14 cellular contexts compared by ENCODE assay signal in the genomic region with DNA sequence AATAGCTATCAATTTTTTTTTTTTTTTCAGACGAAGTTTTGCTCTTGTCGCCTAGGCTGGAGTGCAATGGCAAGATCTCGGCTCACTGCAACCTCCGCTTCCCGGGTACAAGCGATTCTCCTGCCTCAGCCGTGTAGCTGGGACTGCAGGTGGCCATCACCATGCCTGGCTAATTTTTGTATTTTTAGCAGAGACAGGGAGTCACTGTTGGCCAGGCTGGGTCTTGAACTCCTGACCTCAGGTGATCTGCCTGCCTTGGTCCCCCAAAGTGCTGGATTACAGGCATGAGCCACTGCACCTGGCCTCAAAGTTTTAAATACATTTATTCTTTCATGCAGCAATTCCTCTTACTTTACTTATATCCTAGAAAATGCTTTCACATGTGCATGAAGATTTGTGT. TPM values are rescaled to one million over a fixed set of nuclear protein-coding genes. Genes with fewer than 3 reads are reported as not detected.
A peak's percentile ranks its signal among the peaks of the same experiment; 100 is the strongest.
DNase-seq lines count a peak whose midpoint lies in the region; ATAC-seq lines count a peak whose summit lies in the region.
"Had no signal": no experiment of that assay in that cellular context is flagged by ENCODE, and none has a peak within 500 bp of the region (broad histone marks: within the 10 kb centered on the region; RNA-seq: fewer than 3 reads in every experiment).

No MANE protein-coding gene starts in this region.

- H3K9me3 ChIP-seq in CD4-positive, CD25-positive, alpha-beta regulatory T cell (ENCODE audit: control insufficient read depth in 2 of 2, low read length in 2 of 2), result no peaks in the 10 kb centered on the region

- CTCF ChIA-PET in activated CD4-positive, alpha-beta memory T cell treated with anti-CD3 and anti-CD28 coated beads for 36 hours (lab: Charles Lee), result interaction anchor here (0.7 to 1.6 kb wide), 10 partner anchors 10 to 397 kb away, joined by 3 to 10 read pairs (median 4); partner anchors contain the start of genes ANP32B and TBC1D2

- peak overlapping the region; percentile 87 for H3K27ac ChIP-seq in CD4-positive, CD25-positive, alpha-beta regulatory T cell (ENCODE audit: insufficient read depth, low read length, poor library complexity, severe bottlenecking)
- H3K27ac ChIP-seq: esophagus muscularis mucosa had no signal

- POLR2A ChIA-PET in activated CD4-positive, alpha-beta memory T cell treated with anti-CD3 and anti-CD28 coated beads for 36 hours (lab: Charles Lee), result interaction anchor here (1.0 to 1.3 kb wide), 4 partner anchors 13 to 154 kb away, joined by 3 to 9 read pairs (median 4); partner anchors contain the start of genes CORO2A, TBC1D2 and TRIM14

- peak overlapping the region; percentile 26 for H3K4me3 ChIP-seq in CD4-positive, CD25-positive, alpha-beta regulatory T cell (ENCODE audit: low read depth, low read length)
- H3K4me3 ChIP-seq: esophagus muscularis mucosa had no signal

- intact Hi-C loops in activated CD4-positive, alpha-beta memory T cell treated with anti-CD3 and anti-CD28 coated beads for 36 hours (cut with micrococcal nuclease), result loop anchor here (5.0 kb wide), 3 partner anchors 91 to 156 kb away; partner anchors contain the start of genes ANP32B, CORO2A and TBC1D2

- peaks cover 26% of the 10 kb centered on the region for H3K36me3 ChIP-seq in CD4-positive, CD25-positive, alpha-beta regulatory T cell (ENCODE audit: control insufficient read depth, insufficient read depth, low read length)

- peaks cover 32 to 94% (median 64%) of the 10 kb centered on the region in 4 donors for H3K4me1 Mint-ChIP-seq in CD4-positive, CD25-positive, alpha-beta regulatory T cell
- H3K4me1 Mint-ChIP-seq in activated CD4-positive, alpha-beta memory T cell treated with anti-CD3 and anti-CD28 coated beads for 36 hours (ENCODE audit: low read depth), result peaks cover 88% of the 10 kb centered on the region
- peaks cover 39 to 92% (median 55%) of the 10 kb centered on the region in 3 donors for H3K4me1 Mint-ChIP-seq in naive B cell

- H3K27me3 ChIP-seq in CD4-positive, CD25-positive, alpha-beta regulatory T cell (ENCODE audit: control insufficient read depth, insufficient read depth, low read length), result no peaks in the 10 kb centered on the region
- H3K27me3 ChIP-seq: esophagus muscularis mucosa had no signal

- peaks cover 99% of the 10 kb centered on the region for H3K4me1 ChIP-seq in CD4-positive, CD25-positive, alpha-beta regulatory T cell (ENCODE audit: control insufficient read depth, insufficient read depth, low read length, poor library complexity, severe bottlenecking)
- H3K4me1 ChIP-seq: esophagus muscularis mucosa had no signal

- no peak for DNase-seq in CD4-positive, CD25-positive, alpha-beta regulatory T cell
- DNase-seq in activated CD4-positive, alpha-beta memory T cell treated with anti-CD3 and anti-CD28 coated beads for 36 hours, result no peak
- DNase-seq in naive B cell (no peak), H4 (ENCODE audit: low spot score) (no peak), DMS153 treated with DMSO at 0.1 percent for 48 hours (lab: John Stamatoyannopoulos, UW; ENCODE audit: unreplicated experiment) (no peak), mucosa of gallbladder (ENCODE audit: low spot score) (no peak)
- DNase-seq in activated CD4-positive, CD25-positive, alpha-beta regulatory T cell (lab: John Stamatoyannopoulos, UW), result no peak
- DNase-seq: C1 segment of cervical spinal cord, GOT3, mesendoderm, NCI-H1048, NCI-H226 had no signal

- no peak for ATAC-seq in CD4-positive, CD25-positive, alpha-beta regulatory T cell (ENCODE audit: low read depth in 2 of 2)
- ATAC-seq in GM21390 (IDR thresholded peaks at IDR 0.05; ENCODE audit: unreplicated experiment) (peak; percentile 5), naive B cell (ENCODE audit: low read depth in 2 of 2) (no peak)

- H3K4me3 Mint-ChIP-seq in CD4-positive, CD25-positive, alpha-beta regulatory T cell, result peak overlapping the region; percentile 79 to 92 (median 84)
- H3K4me3 Mint-ChIP-seq in activated CD4-positive, alpha-beta memory T cell treated with anti-CD3 and anti-CD28 coated beads for 36 hours, result peak overlapping the region; percentile 66
- H3K4me3 Mint-ChIP-seq in naive B cell, result peak overlapping the region; percentile 49 to 80 (median 70)

- H3K9me3 Mint-ChIP-seq in CD4-positive, CD25-positive, alpha-beta regulatory T cell, result peaks cover 0 to 2% (median 0%) of the 10 kb centered on the region in 7 donors
- no peaks in the 10 kb centered on the region for H3K9me3 Mint-ChIP-seq in activated CD4-positive, alpha-beta memory T cell treated with anti-CD3 and anti-CD28 coated beads for 36 hours
- H3K9me3 Mint-ChIP-seq in naive B cell, result peaks cover 0 to 1% (median 0%) of the 10 kb centered on the region in 7 donors

- H3K36me3 Mint-ChIP-seq in CD4-positive, CD25-positive, alpha-beta regulatory T cell, result peaks cover 48% of the 10 kb centered on the region
- peaks cover 45% of the 10 kb centered on the region for H3K36me3 Mint-ChIP-seq in activated CD4-positive, alpha-beta memory T cell treated with anti-CD3 and anti-CD28 coated beads for 36 hours
- peaks cover 11 to 21% of the 10 kb centered on the region in 2 donors for H3K36me3 Mint-ChIP-seq in naive B cell

- H3K27ac Mint-ChIP-seq in CD4-positive, CD25-positive, alpha-beta regulatory T cell, result peak overlapping the region; percentile 93 to 100 (median 93)
- H3K27ac Mint-ChIP-seq in activated CD4-positive, alpha-beta memory T cell treated with anti-CD3 and anti-CD28 coated beads for 36 hours, result peak overlapping the region; percentile 95
- peak overlapping the region; percentile 63 to 100 (median 94) for H3K27ac Mint-ChIP-seq in naive B cell

- H3K27me3 Mint-ChIP-seq in CD4-positive, CD25-positive, alpha-beta regulatory T cell, result no peaks in the 10 kb centered on the region
- H3K27me3 Mint-ChIP-seq in activated CD4-positive, alpha-beta memory T cell treated with anti-CD3 and anti-CD28 coated beads for 36 hours, result no peaks in the 10 kb centered on the region
- no peaks in the 10 kb centered on the region for H3K27me3 Mint-ChIP-seq in naive B cell

RNA-seq across cellular contexts. Expression of gene TRIM14, which starts 17.6 kb away (rescaled TPM):
- 120 TPM for total RNA-seq in CD4-positive, CD25-positive, alpha-beta regulatory T cell
- 10 to 100 TPM; 65.2 to 94.0 (median 73.7) TPM for polyA plus RNA-seq in CD4-positive, CD25-positive, alpha-beta regulatory T cell
- 10 to 100 TPM; 49.1 to 52.7 TPM for total RNA-seq in activated CD4-positive, alpha-beta memory T cell treated with anti-CD3 and anti-CD28 coated beads for 36 hours
- 10 to 100 TPM; 16.3 to 36.5 (median 20.4) TPM for polyA plus RNA-seq in naive B cell (ENCODE audit: low read depth in 6 of 6)
- 17.8 and 18.9 TPM in 2 replicates for total RNA-seq in H4 (2014; rRNA removed; shearing (Covaris generic))
- total RNA-seq in mucosa of gallbladder, result 44.4 TPM

RNA-seq across cellular contexts. Expression of gene NANS, which starts 44.9 kb away (rescaled TPM):
- 51.4 TPM for total RNA-seq in CD4-positive, CD25-positive, alpha-beta regulatory T cell
- polyA plus RNA-seq in CD4-positive, CD25-positive, alpha-beta regulatory T cell, result 10 to 100 TPM; 34.4 to 44.7 (median 36.4) TPM
- 10 to 100 TPM; 48.4 to 51.9 TPM for total RNA-seq in activated CD4-positive, alpha-beta memory T cell treated with anti-CD3 and anti-CD28 coated beads for 36 hours
- 10 to 100 TPM; 18.8 to 41.2 (median 29.5) TPM for polyA plus RNA-seq in naive B cell (ENCODE audit: low read depth in 6 of 6)
- 119 and 152 TPM in 2 replicates for total RNA-seq in H4 (2014; rRNA removed; shearing (Covaris generic))
- total RNA-seq in mucosa of gallbladder, result 69.3 TPM
